Comparison of ENCODE assay signal across 1 cellular context in genomic region chr5:142874537-142874936, GRCh38.
TF ChIP-seq lines count a peak whose summit lies in the region.

No MANE protein-coding gene starts in this region.

TF ChIP-seq in HepG2, 621 proteins besides CTCF, POLR2A, EP300 and RAD21 (continued from another document):
- TF ChIP-seq, protein P1, sequence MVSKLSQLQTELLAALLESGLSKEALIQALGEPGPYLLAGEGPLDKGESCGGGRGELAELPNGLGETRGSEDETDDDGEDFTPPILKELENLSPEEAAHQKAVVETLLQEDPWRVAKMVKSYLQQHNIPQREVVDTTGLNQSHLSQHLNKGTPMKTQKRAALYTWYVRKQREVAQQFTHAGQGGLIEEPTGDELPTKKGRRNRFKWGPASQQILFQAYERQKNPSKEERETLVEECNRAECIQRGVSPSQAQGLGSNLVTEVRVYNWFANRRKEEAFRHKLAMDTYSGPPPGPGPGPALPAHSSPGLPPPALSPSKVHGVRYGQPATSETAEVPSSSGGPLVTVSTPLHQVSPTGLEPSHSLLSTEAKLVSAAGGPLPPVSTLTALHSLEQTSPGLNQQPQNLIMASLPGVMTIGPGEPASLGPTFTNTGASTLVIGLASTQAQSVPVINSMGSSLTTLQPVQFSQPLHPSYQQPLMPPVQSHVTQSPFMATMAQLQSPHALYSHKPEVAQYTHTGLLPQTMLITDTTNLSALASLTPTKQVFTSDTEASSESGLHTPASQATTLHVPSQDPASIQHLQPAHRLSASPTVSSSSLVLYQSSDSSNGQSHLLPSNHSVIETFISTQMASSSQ (IDR thresholded peaks at IDR 0.05; ENCODE audit: low read depth): 0 out of 2 replicates have a peak, but pooled peaks have one; percentile 14
- TF ChIP-seq, protein P1 (CRISPR knock-in tag; IDR thresholded peaks at IDR 0.05; ENCODE audit: borderline replicate concordance): no peak
- peak; percentile 49; the same call in 1 of the 2 replicates for TF ChIP-seq HNF4A (CRISPR knock-in tag; IDR thresholded peaks at IDR 0.05)
- TF ChIP-seq HMG20A (CRISPR knock-in tag; IDR thresholded peaks at IDR 0.05; ENCODE audit: borderline replicate concordance): peak; percentile 57; the same call in 1 of the 2 replicates
- no peak for TF ChIP-seq NFE2L1 (CRISPR knock-in tag; IDR thresholded peaks at IDR 0.05; ENCODE audit: borderline replicate concordance)
- TF ChIP-seq, protein P2, sequence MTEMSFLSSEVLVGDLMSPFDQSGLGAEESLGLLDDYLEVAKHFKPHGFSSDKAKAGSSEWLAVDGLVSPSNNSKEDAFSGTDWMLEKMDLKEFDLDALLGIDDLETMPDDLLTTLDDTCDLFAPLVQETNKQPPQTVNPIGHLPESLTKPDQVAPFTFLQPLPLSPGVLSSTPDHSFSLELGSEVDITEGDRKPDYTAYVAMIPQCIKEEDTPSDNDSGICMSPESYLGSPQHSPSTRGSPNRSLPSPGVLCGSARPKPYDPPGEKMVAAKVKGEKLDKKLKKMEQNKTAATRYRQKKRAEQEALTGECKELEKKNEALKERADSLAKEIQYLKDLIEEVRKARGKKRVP (CRISPR knock-in tag; IDR thresholded peaks at IDR 0.05): peak in 1 of 2 experiments; percentile 72; a peak in 1 of 4 replicates
- 0 out of 2 replicates have a peak, but pooled peaks have one; percentile 18 for TF ChIP-seq MED1 (CRISPR knock-in tag; IDR thresholded peaks at IDR 0.05)
- TF ChIP-seq RARA (CRISPR knock-in tag; IDR thresholded peaks at IDR 0.05): peak; percentile 62; the same call in 1 of the 2 replicates
- no peak for TF ChIP-seq ZNF503 (CRISPR knock-in tag; IDR thresholded peaks at IDR 0.05)
- peak; percentile 50; the same call in 1 of the 2 replicates for TF ChIP-seq BCL6 (CRISPR knock-in tag; IDR thresholded peaks at IDR 0.05)
- no peak for TF ChIP-seq SAFB2 (CRISPR knock-in tag; IDR thresholded peaks at IDR 0.05; ENCODE audit: borderline replicate concordance, low read depth)
- TF ChIP-seq, protein P3, sequence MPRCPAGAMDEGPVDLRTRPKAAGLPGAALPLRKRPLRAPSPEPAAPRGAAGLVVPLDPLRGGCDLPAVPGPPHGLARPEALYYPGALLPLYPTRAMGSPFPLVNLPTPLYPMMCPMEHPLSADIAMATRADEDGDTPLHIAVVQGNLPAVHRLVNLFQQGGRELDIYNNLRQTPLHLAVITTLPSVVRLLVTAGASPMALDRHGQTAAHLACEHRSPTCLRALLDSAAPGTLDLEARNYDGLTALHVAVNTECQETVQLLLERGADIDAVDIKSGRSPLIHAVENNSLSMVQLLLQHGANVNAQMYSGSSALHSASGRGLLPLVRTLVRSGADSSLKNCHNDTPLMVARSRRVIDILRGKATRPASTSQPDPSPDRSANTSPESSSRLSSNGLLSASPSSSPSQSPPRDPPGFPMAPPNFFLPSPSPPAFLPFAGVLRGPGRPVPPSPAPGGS (CRISPR knock-in tag; IDR thresholded peaks at IDR 0.05): no peak
- TF ChIP-seq ZNF12 (CRISPR knock-in tag; IDR thresholded peaks at IDR 0.05): peak; percentile 36; the same call in 1 of the 2 replicates
- peak; percentile 42 for TF ChIP-seq SKI (IDR thresholded peaks at IDR 0.05; ENCODE audit: partially characterized antibody)
- TF ChIP-seq HOXA3 (CRISPR knock-in tag; IDR thresholded peaks at IDR 0.05): 0 out of 2 replicates have a peak, but pooled peaks have one; percentile 34
- TF ChIP-seq ZNF768 (CRISPR knock-in tag; IDR thresholded peaks at IDR 0.05): no peak
- TF ChIP-seq SMAD1 (CRISPR knock-in tag; IDR thresholded peaks at IDR 0.05; ENCODE audit: borderline replicate concordance, low read depth): no peak
- TF ChIP-seq SOX6 (IDR thresholded peaks at IDR 0.05): no peak
- TF ChIP-seq SOX6 (CRISPR knock-in tag; IDR thresholded peaks at IDR 0.05): peak; percentile 34; the same call in 1 of the 2 replicates
- no peak for TF ChIP-seq TBX2 (CRISPR knock-in tag; IDR thresholded peaks at IDR 0.05; ENCODE audit: borderline replicate concordance)
